4 cellular contexts compared by ENCODE assay signal in the genomic region with DNA sequence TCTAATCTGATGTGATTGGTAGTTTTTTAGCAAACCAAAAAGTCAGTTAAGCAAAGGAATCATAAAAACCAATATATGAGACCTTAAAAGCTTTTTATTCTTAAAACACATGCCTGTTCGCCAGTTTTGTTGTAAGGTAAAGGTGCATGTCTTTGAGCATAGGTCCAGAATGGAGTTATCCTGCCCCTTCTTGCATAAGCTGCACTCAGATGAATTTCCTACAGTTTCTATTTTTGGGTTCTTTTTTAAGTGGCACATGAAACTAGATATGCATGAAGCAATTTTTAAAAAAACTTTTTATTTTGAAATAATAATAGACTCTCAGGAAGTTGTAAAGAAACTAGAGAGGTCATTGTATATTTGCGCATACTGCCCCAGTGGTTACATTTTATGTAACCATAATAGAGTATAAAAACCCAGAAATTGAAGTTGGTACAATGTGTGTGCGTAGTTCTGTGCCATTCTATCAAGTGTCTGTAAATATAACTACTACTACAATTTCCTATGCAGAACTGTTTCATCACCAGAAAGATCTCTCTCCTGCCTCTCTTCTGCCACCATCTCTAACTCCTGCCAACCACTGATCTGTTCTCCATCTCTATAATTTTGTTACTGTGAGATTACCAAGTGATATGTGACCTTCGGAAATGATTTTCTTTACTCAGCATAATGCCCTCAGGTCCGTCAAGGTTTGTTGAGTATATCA. TPM values are rescaled to one million over a fixed set of nuclear protein-coding genes. Genes with fewer than 3 reads are reported as not detected.
"Had no signal": no experiment of that assay in that cellular context is flagged by ENCODE, and none has a peak within 500 bp of the region (broad histone marks: within the 10 kb centered on the region; RNA-seq: fewer than 3 reads in every experiment).

No MANE protein-coding gene starts in this region.

RNA-seq across cellular contexts. Expression of a gene that starts 39.7 kb away (rescaled TPM):
- total RNA-seq: LHCN-M2, M059J, MCF 10A, NCI-H460 had no signal
